26 cellular contexts compared by ENCODE assay signal in genomic region chr12:113776536-113776935, GRCh38.
DNase-seq lines count a peak whose midpoint lies in the region; ATAC-seq, FAIRE-seq and TF ChIP-seq lines count a peak whose summit lies in the region.
"Had no signal": no experiment of that assay in that cellular context is flagged by ENCODE, and none has a peak within 500 bp of the region (broad histone marks: within the 10 kb centered on the region; RNA-seq: fewer than 3 reads in every experiment).

No MANE protein-coding gene starts in this region.

- H3K4me1 ChIP-seq in K562 (replicated peaks in 1 of 2; ENCODE audit: control insufficient read depth in 2 of 2, insufficient read depth in 2 of 2, low read length in 2 of 2) (peaks cover 4 to 5% of the 10 kb centered on the region in 2 experiments; a peak in 3 of 5 replicates), neural progenitor cell (peaks cover 15% of the 10 kb centered on the region), upper lobe of right lung (no peaks in the 10 kb centered on the region)
- H3K4me1 ChIP-seq: BE2C had no signal

- TF ChIP-seq POLR2A in K562 (conservative IDR thresholded peaks at IDR 0.05), result no peak

- no peaks in the 10 kb centered on the region for H3K9me3 ChIP-seq in K562 (replicated peaks; ENCODE audit: control insufficient read depth, insufficient read depth, low read depth, low read length)
- H3K9me3 ChIP-seq in neural progenitor cell (ENCODE audit: low read depth), result no peaks in the 10 kb centered on the region
- H3K9me3 ChIP-seq in upper lobe of right lung, result no peaks in the 10 kb centered on the region
- H3K9me3 ChIP-seq: BE2C, BLaER1 had no signal

- H3K36me3 ChIP-seq in K562 (ENCODE audit: control insufficient read depth, insufficient read depth, low read length) (no peaks in the 10 kb centered on the region), neural progenitor cell (no peaks in the 10 kb centered on the region), upper lobe of right lung (no peaks in the 10 kb centered on the region)
- H3K36me3 ChIP-seq: BE2C, BLaER1 had no signal

- intact Hi-C loops in K562 (cut with micrococcal nuclease), result no loop called here
- intact Hi-C loops in upper lobe of right lung (cut with DNase I), result no loop called here

- peak overlapping the region; percentile 55 for H3K27ac Mint-ChIP-seq in neural progenitor cell
- H3K27ac Mint-ChIP-seq: CD14-positive monocyte; CD4-positive, alpha-beta memory T cell; CD4-positive, CD25-positive, alpha-beta regulatory T cell; CD8-positive, alpha-beta memory T cell had no signal

- H2AFZ ChIP-seq in K562 (ENCODE audit: low read depth, low read length) (no peak overlapping the region), neural progenitor cell (replicated peaks) (no peak overlapping the region)

- CTCF ChIA-PET in K562 (lab: Yijun Ruan, JAX; ENCODE audit: low intra/inter-chr PET ratio), result no interaction called here

- H3F3A ChIP-seq in neural progenitor cell (ENCODE audit: low read depth), result peaks cover 28% of the 10 kb centered on the region

- no peak for FAIRE-seq in K562 (lab: Jason Lieb, UNC)
- FAIRE-seq: A204.1, GM12878, GM12892, GM18507 had no signal

- TF ChIP-seq EP300 in K562 (IDR thresholded peaks at IDR 0.05; ENCODE audit: low read length), result no peak

- H3K4me1 Mint-ChIP-seq in neural progenitor cell, result peaks cover 50% of the 10 kb centered on the region
- H3K4me1 Mint-ChIP-seq: CD14-positive monocyte; CD4-positive, alpha-beta memory T cell; CD4-positive, CD25-positive, alpha-beta regulatory T cell; CD8-positive, alpha-beta memory T cell had no signal

- in situ Hi-C loops in K562 (cut with MboI), result no loop called here

- H3K36me3 Mint-ChIP-seq in neural progenitor cell, result no peaks in the 10 kb centered on the region
- H3K36me3 Mint-ChIP-seq: CD14-positive monocyte; CD4-positive, CD25-positive, alpha-beta regulatory T cell; CD8-positive, alpha-beta memory T cell had no signal

- H3K9me3 Mint-ChIP-seq in neural progenitor cell, result no peaks in the 10 kb centered on the region

- H3K4me3 ChIP-seq in K562 (no peak overlapping the region), neural progenitor cell (no peak overlapping the region), upper lobe of right lung (no peak overlapping the region)
- H3K4me3 ChIP-seq: BLaER1, GM12878 had no signal

- H3K27me3 ChIP-seq in K562 (ENCODE audit: control insufficient read depth in 2 of 2, insufficient read depth in 2 of 2, low read length in 2 of 2), result no peaks in the 10 kb centered on the region
- H3K27me3 ChIP-seq in neural progenitor cell, result no peaks in the 10 kb centered on the region
- peaks cover 46% of the 10 kb centered on the region for H3K27me3 ChIP-seq in upper lobe of right lung
- H3K27me3 ChIP-seq: BE2C, BLaER1 had no signal

- POLR2A ChIA-PET in K562 (lab: Yijun Ruan, JAX), result interaction anchor here (1.0 kb wide), 1 partner anchor 8 kb away, joined by 3 read pairs; no protein-coding TSS in a partner anchor

- H3K79me2 ChIP-seq in K562 (ENCODE audit: control insufficient read depth, insufficient read depth, low read length), result peaks cover 10% of the 10 kb centered on the region; the same call in 2 of the 3 replicates
- no peaks in the 10 kb centered on the region for H3K79me2 ChIP-seq in neural progenitor cell (ENCODE audit: low read depth)

- no peak for TF ChIP-seq CTCF in K562 (IDR thresholded peaks at IDR 0.05 in 2 of 3, conservative IDR thresholded peaks at IDR 0.05 in 1 of 3; ENCODE audit: insufficient read depth in 2 of 3, low read depth in 1 of 3, low read length in 3 of 3)
- no peak for TF ChIP-seq CTCF in neural progenitor cell (IDR thresholded peaks at IDR 0.05)
- no peak for TF ChIP-seq CTCF in upper lobe of right lung (IDR thresholded peaks at IDR 0.05)

- H3K9ac ChIP-seq in K562 (ENCODE audit: insufficient read depth in 1 of 2, low read depth in 2 of 2, low read length in 2 of 2), result no peak overlapping the region
- H3K9ac ChIP-seq in neural progenitor cell, result no peak overlapping the region
- H3K9ac ChIP-seq: BLaER1 had no signal

- no peak for ATAC-seq in K562
- no peak for ATAC-seq in upper lobe of right lung
- ATAC-seq in GM21576 (IDR thresholded peaks at IDR 0.05; ENCODE audit: unreplicated experiment), result no peak
- ATAC-seq: GM12878 had no signal

- no peak for TF ChIP-seq RAD21 in K562 (CRISPR knock-in tag; conservative IDR thresholded peaks at IDR 0.05 in 1 of 2, IDR thresholded peaks at IDR 0.05 in 1 of 2)

- H3K27ac ChIP-seq in K562 (ENCODE audit: extremely low read depth, low read depth, low read length), result no peak overlapping the region
- H3K27ac ChIP-seq in neural progenitor cell, result no peak overlapping the region
- H3K27ac ChIP-seq in upper lobe of right lung, result no peak overlapping the region
- H3K27ac ChIP-seq: BLaER1 had no signal

- peaks cover 10% of the 10 kb centered on the region for H3K27me3 Mint-ChIP-seq in neural progenitor cell (ENCODE audit: insufficient read depth, low read depth)

- BruUV-seq in K562 (replicated peaks; lab: Mats Ljungman, UMichigan), result no TSS peak

- no peaks in the 10 kb centered on the region for H4K20me1 ChIP-seq in K562 (replicated peaks; ENCODE audit: control insufficient read depth, insufficient read depth, low read length)
- peaks cover 12% of the 10 kb centered on the region for H4K20me1 ChIP-seq in neural progenitor cell (ENCODE audit: low read depth)
- H4K20me1 ChIP-seq: BLaER1 had no signal

- DNase-seq in K562 (ENCODE audit: extremely low read depth in 1 of 4, low spot score in 3 of 4) (no peak), neural progenitor cell (ENCODE audit: low spot score) (no peak), upper lobe of right lung (peak; percentile 21), cerebellar nuclear complex (lab: John Stamatoyannopoulos, UW) (no peak)
- DNase-seq: 8988T; ACHN; BE2C; C1 segment of cervical spinal cord; CD4-positive, alpha-beta memory T cell; CD4-positive, CD25-positive, alpha-beta regulatory T cell; CD8-positive, alpha-beta memory T cell; COR-L47; DMS 273 treated with DMSO at 0.1 percent for 48 hours; DMS153; DMS53; DMS79; DND-41; EL; GDM1 had no signal

- no peaks in the 10 kb centered on the region for H3K9me1 ChIP-seq in K562 (ENCODE audit: control insufficient read depth, insufficient read depth, low read length)

- no peak overlapping the region for H3K4me3 Mint-ChIP-seq in neural progenitor cell
- H3K4me3 Mint-ChIP-seq: CD14-positive monocyte; CD4-positive, alpha-beta memory T cell; CD4-positive, CD25-positive, alpha-beta regulatory T cell; CD8-positive, alpha-beta memory T cell had no signal

- 51% methylated on average over 7 of the region's 7 CpGs for WGBS in K562 (ENCODE audit: insufficient coverage, low coverage, missing lambda C conversion rate)

- H3K4me2 ChIP-seq in K562 (ENCODE audit: insufficient read depth, low read length), result no peak overlapping the region
- no peak overlapping the region for H3K4me2 ChIP-seq in neural progenitor cell
- H3K4me2 ChIP-seq: BLaER1 had no signal

TF ChIP-seq in K562, 482 proteins besides CTCF, POLR2A, EP300 and RAD21:
- peak; percentile 45; the same call in 1 of the 2 replicates for TF ChIP-seq ADNP (tag; IDR thresholded peaks at IDR 0.05)
- peak; percentile 55 for TF ChIP-seq BCOR (IDR thresholded peaks at IDR 0.05)
- TF ChIP-seq RBM25 (IDR thresholded peaks at IDR 0.05; ENCODE audit: low read depth, low read length, severe bottlenecking), result peak; percentile 63
- TF ChIP-seq RNF2 (IDR thresholded peaks at IDR 0.05), result no peak
- 0 out of 4 replicates have a peak, but pooled peaks of 1 of the 2 experiments have one; percentile 16 for TF ChIP-seq KDM1A (IDR thresholded peaks at IDR 0.05)
